33 cellular contexts compared by ENCODE assay signal in genomic region chr14:39948235-39948634, GRCh38.
"Had no signal": no experiment of that assay in that cellular context is flagged by ENCODE, and none has a peak within 500 bp of the region (broad histone marks: within the 10 kb centered on the region; RNA-seq: fewer than 3 reads in every experiment).

No MANE protein-coding gene starts in this region.

- H3K36me3 ChIP-seq: MG63 had no signal

- DNase-seq: Kasumi-1, MG63, MM.1S, MV-4-11, NCI-H1048, NCI-H1092, NCI-H1092 treated with DMSO at 0.1 percent for 48 hours, NCI-H1105, NCI-H1105 treated with DMSO at 0.1 percent for 48 hours, NCI-H1417, NCI-H1417 treated with DMSO at 0.1 percent for 48 hours, NCI-H1436, NCI-H1436 treated with DMSO at 0.1 percent for 48 hours, NCI-H146, NCI-H1694, NCI-H1694 treated with DMSO at 0.1 percent for 48 hours, NCI-H187, NCI-H187 treated with DMSO at 0.1 percent for 48 hours, NCI-H1930, NCI-H2029, NCI-H2029 treated with DMSO at 0.1 percent for 48 hours, NCI-H2081, NCI-H2081 treated with DMSO at 0.1 percent for 48 hours, NCI-H2107, NCI-H2171, NCI-H2171 treated with DMSO at 0.1 percent for 48 hours, NCI-H2227 treated with DMSO at 0.1 percent for 48 hours, NCI-H226, NCI-H345, NCI-H446, NCI-H446 treated with DMSO at 0.1 percent for 48 hours, NCI-H510A had no signal

- H3K4me3 ChIP-seq: MG63 had no signal

- H3K9me3 ChIP-seq: MG63 had no signal

- H3K27me3 ChIP-seq: MG63 had no signal

- H3K9ac ChIP-seq: KMS-11 had no signal

- H3K4me2 ChIP-seq: KMS-11 had no signal

- H3K27ac ChIP-seq: KMS-11 had no signal
